ENCODE assay signal across 20 cellular contexts in genomic region chr1:46769028-46769740, GRCh38. TPM values are rescaled to one million over a fixed set of nuclear protein-coding genes. Genes with fewer than 3 reads are reported as not detected.
A peak's percentile ranks its signal among the peaks of the same experiment; 100 is the strongest.
DNase-seq lines count a peak whose midpoint lies in the region; ATAC-seq, FAIRE-seq and TF ChIP-seq lines count a peak whose summit lies in the region.
"Had no signal": no experiment of that assay in that cellular context is flagged by ENCODE, and none has a peak within 500 bp of the region (broad histone marks: within the 10 kb centered on the region; RNA-seq: fewer than 3 reads in every experiment).

No MANE protein-coding gene starts in this region.

- peaks cover 30% of the 10 kb centered on the region for H3K9me3 Mint-ChIP-seq in osteocyte (ENCODE audit: unreplicated experiment)

- no peak for ATAC-seq in heart right ventricle
- ATAC-seq in GM19463 (IDR thresholded peaks at IDR 0.05; ENCODE audit: unreplicated experiment), result no peak
- ATAC-seq: CD8-positive, alpha-beta T cell; HCT116; HepG2 had no signal

- DNase-seq in right atrium auricular region (ENCODE audit: low spot score) (peak; percentile 23), heart right ventricle (no peak), iPS-NIHi7 (ENCODE audit: extremely low spot score) (peak; percentile 2), thyroid gland (peak; percentile 59 to 62), osteocyte (ENCODE audit: extremely low spot score, unreplicated experiment) (no peak), small intestine (no peak)
- DNase-seq: 8988T; Calu3; CD8-positive, alpha-beta T cell; DMS79 treated with DMSO at 0.1 percent for 48 hours; GF-D8; GOT3; H7; HFFc6 had no signal

- TF ChIP-seq CTCF in right atrium auricular region (IDR thresholded peaks at IDR 0.05) (no peak), heart right ventricle (IDR thresholded peaks at IDR 0.05) (no peak), thyroid gland (IDR thresholded peaks at IDR 0.05) (no peak), osteocyte (IDR thresholded peaks at IDR 0.05) (no peak)

- no peaks in the 10 kb centered on the region for H3K27me3 ChIP-seq in right atrium auricular region
- H3K27me3 ChIP-seq in heart right ventricle, result peaks cover 0 to 12% (median 0%) of the 10 kb centered on the region in 7 donors
- H3K27me3 ChIP-seq in thyroid gland, result no peaks in the 10 kb centered on the region
- H3K27me3 ChIP-seq in small intestine (ENCODE audit: control insufficient read depth in 2 of 2, insufficient read depth in 2 of 2, low read length in 2 of 2), result peaks cover 0 to 3% of the 10 kb centered on the region in 2 donors
- H3K27me3 ChIP-seq: BLaER1 had no signal

- no peak overlapping the region for H3K27ac Mint-ChIP-seq in osteocyte (ENCODE audit: unreplicated experiment)
- H3K27ac Mint-ChIP-seq: CD8-positive, alpha-beta T cell; HFFc6 had no signal

- no peak for TF ChIP-seq POLR2A in thyroid gland (IDR thresholded peaks at IDR 0.05)

- H3K27ac ChIP-seq in right atrium auricular region (no peak overlapping the region), heart right ventricle (no peak overlapping the region), thyroid gland (peak overlapping the region; percentile 91 to 96 (median 93)), small intestine (ENCODE audit: low read depth in 1 of 2, low read length in 1 of 2) (no peak overlapping the region)
- H3K27ac ChIP-seq: BLaER1 had no signal

- intact Hi-C loops in heart right ventricle (cut with DNase I), result no loop called here
- intact Hi-C loops in thyroid gland (cut with DNase I), result no loop called here

- no peaks in the 10 kb centered on the region for H3K4me1 Mint-ChIP-seq in osteocyte (ENCODE audit: unreplicated experiment)

- no peaks in the 10 kb centered on the region for H3K36me3 Mint-ChIP-seq in osteocyte (ENCODE audit: unreplicated experiment)
- H3K36me3 Mint-ChIP-seq: CD8-positive, alpha-beta T cell had no signal

- H3K36me3 ChIP-seq in right atrium auricular region (no peaks in the 10 kb centered on the region), heart right ventricle (no peaks in the 10 kb centered on the region), thyroid gland (no peaks in the 10 kb centered on the region), small intestine (ENCODE audit: control insufficient read depth in 2 of 2, insufficient read depth in 2 of 2, low read length in 2 of 2) (no peaks in the 10 kb centered on the region)

- H3K4me1 ChIP-seq in right atrium auricular region, result no peaks in the 10 kb centered on the region
- no peaks in the 10 kb centered on the region for H3K4me1 ChIP-seq in heart right ventricle
- peaks cover 32 to 37% of the 10 kb centered on the region in 2 donors for H3K4me1 ChIP-seq in thyroid gland
- H3K4me1 ChIP-seq in small intestine (ENCODE audit: control insufficient read depth in 2 of 2, insufficient read depth in 1 of 2, low read depth in 1 of 2, low read length in 1 of 2), result no peaks in the 10 kb centered on the region
- H3K4me1 ChIP-seq: BLaER1 had no signal

- no peak for FAIRE-seq in small intestine (lab: Jason Lieb, UNC)
- FAIRE-seq: HepG2 had no signal

- H3K9me3 ChIP-seq in right atrium auricular region (peaks cover 12 to 31% of the 10 kb centered on the region in 2 donors), heart right ventricle (peaks cover 0 to 51% (median 23%) of the 10 kb centered on the region in 11 donors), thyroid gland (no peaks in the 10 kb centered on the region), small intestine (ENCODE audit: control insufficient read depth, low read depth) (peaks cover 8% of the 10 kb centered on the region)

- H3K4me3 ChIP-seq in right atrium auricular region (no peak overlapping the region), heart right ventricle (no peak overlapping the region), thyroid gland (replicated peaks in 1 of 3) (no peak overlapping the region), small intestine (ENCODE audit: low read depth in 1 of 2, low read length in 2 of 2) (no peak overlapping the region)
- H3K4me3 ChIP-seq: BLaER1 had no signal

- no peaks in the 10 kb centered on the region for H3K27me3 Mint-ChIP-seq in osteocyte (ENCODE audit: unreplicated experiment)

- no peak overlapping the region for H3K4me3 Mint-ChIP-seq in osteocyte (ENCODE audit: unreplicated experiment)
- H3K4me3 Mint-ChIP-seq: CD8-positive, alpha-beta T cell; HFFc6 had no signal

RNA-seq across cellular contexts. Expression of gene CYP4B1, which starts 29.7 kb away (rescaled TPM):
- total RNA-seq in right atrium auricular region (10 to 100 TPM; 20.0 to 47.8 TPM), heart right ventricle (10 to 100 TPM in 3 of 10 donors, 1 to 10 TPM in 4, under 1 TPM in 3; 0.77 to 22.5 (median 3.8) TPM), thyroid gland (10 to 100 TPM; 29.4 to 72.4 (median 62.5) TPM), osteocyte (not detected in 2 replicates)
- polyA plus RNA-seq in heart right ventricle (10 to 100 TPM; 15.9 to 33.2 TPM), small intestine (10 to 100 TPM in 1 of 3 donors, under 1 TPM in 2; 0.81 to 28.9 (median 0.89) TPM)
- total RNA-seq: A673; CD8-positive, alpha-beta T cell; H7; HepG2; HFFc6 had no signal
- polyA plus RNA-seq: AG04450 had no signal

RNA-seq across cellular contexts. Expression of gene EFCAB14, which starts 50.3 kb away (rescaled TPM):
- total RNA-seq in right atrium auricular region (10 to 100 TPM; 72.9 to 73.5 TPM), heart right ventricle (10 to 100 TPM; 46.0 to 74.5 (median 63.2) TPM), thyroid gland (100 to 1,000 TPM; 129 to 162 (median 138) TPM), osteocyte (57.6 and 58.9 TPM in 2 replicates)
- polyA plus RNA-seq in heart right ventricle (10 to 100 TPM; 11.0 to 19.9 TPM), small intestine (10 to 100 TPM; 25.0 to 31.3 (median 25.1) TPM)

Comparison
In these comparisons a context has a peak if more than half of its experiments do, and no peak if none do; other contexts are left out.
1. DNase-seq: peak in right atrium auricular region (single experiment), iPS-NIHi7 (single experiment) and thyroid gland (2 of 2); none in heart right ventricle (0 of 2), osteocyte (single experiment) and small intestine (single experiment).
2. H3K27ac ChIP-seq: peak in thyroid gland (3 of 3); none in right atrium auricular region (0 of 2), heart right ventricle (0 of 10) and small intestine (0 of 2).